12 cellular contexts compared by ENCODE assay signal in the genomic region with DNA sequence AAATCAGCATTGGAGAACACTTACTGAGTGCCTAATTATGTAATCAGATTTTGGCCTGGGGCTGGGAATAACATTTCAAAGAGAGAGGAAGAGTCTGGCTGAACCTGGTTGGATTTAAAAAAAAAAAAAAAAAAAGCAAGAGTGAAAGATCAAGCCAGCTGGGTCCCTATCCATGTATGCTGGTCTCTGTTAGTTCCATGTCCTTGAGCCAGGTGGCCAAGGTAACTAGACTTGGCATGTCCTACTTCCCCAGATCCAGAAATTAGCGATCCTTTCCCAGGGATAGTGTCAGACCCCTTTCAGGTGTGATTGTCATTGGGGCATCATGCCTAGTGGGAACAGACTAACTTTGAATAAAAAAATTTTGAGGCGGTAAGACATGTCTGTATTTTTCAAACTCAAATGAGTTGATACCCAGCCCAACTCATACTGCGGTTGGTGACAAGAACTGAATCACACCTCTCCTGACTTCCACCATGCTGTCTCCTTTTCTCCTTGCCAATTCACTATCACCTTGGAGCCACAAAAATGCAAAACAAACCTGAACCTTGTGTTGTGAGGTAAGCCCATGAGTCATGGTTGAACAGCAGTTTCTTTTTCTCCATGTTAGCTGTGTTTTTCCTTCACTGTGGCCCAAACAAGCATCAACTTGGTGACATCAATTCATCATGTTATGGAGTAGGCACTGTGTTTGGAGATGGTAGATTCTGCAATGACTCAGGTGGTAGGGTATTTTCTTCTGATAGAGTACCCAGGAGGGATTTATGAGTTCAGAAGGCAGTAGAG. TPM values are rescaled to one million over a fixed set of nuclear protein-coding genes. Genes with fewer than 3 reads are reported as not detected.
DNase-seq lines count a peak whose midpoint lies in the region; TF ChIP-seq lines count a peak whose summit lies in the region.
"Had no signal": no experiment of that assay in that cellular context is flagged by ENCODE, and none has a peak within 500 bp of the region (broad histone marks: within the 10 kb centered on the region; RNA-seq: fewer than 3 reads in every experiment).

No MANE protein-coding gene starts in this region.

- H2BK120ac ChIP-seq in mesendoderm (ENCODE audit: low read depth, low read length), result no peak overlapping the region

- no peaks in the 10 kb centered on the region for H3K79me2 ChIP-seq in mesendoderm (ENCODE audit: control insufficient read depth, insufficient read depth, low read length)

- no peak overlapping the region for H3K4me3 ChIP-seq in mesendoderm (ENCODE audit: low read length)
- H3K4me3 ChIP-seq: colonic mucosa, skin epidermis had no signal

- BruUV-seq in MCF 10A (replicated peaks; lab: Mats Ljungman, UMichigan), result no TSS peak

- no peaks in the 10 kb centered on the region for H3K36me3 Mint-ChIP-seq in MCF 10A (ENCODE audit: insufficient read depth, unreplicated experiment)

- H4K8ac ChIP-seq in mesendoderm (ENCODE audit: low read depth, low read length), result no peak overlapping the region

- H3K18ac ChIP-seq in mesendoderm (ENCODE audit: low read length), result peak overlapping the region; percentile 43

- peaks cover 27% of the 10 kb centered on the region for H3K4me1 Mint-ChIP-seq in MCF 10A (ENCODE audit: insufficient read depth, unreplicated experiment)

- no CpG with 5 or more reads among the region's 3 CpGs for WGBS in mesendoderm (ENCODE audit: extremely low coverage, insufficient coverage, low lambda C conversion rate)

- POLR2A ChIA-PET in MCF 10A (lab: Yijun Ruan, JAX), result interaction anchor here (0.6 to 7.4 kb wide), 15 partner anchors 10 to 223 kb away, joined by 3 to 116 read pairs (median 4); a partner anchor contains a TSS

- in situ Hi-C loops in Caki2 (cut with HindIII; ENCODE audit: low pct_unique_long_range_greater_than_20kb, low sequenced_read_pairs), result no loop called here

- no peak overlapping the region for H2AK5ac ChIP-seq in mesendoderm (ENCODE audit: low read length)

- no peak overlapping the region for H3K4me2 ChIP-seq in mesendoderm (ENCODE audit: low read length)

- no peak overlapping the region for H4K5ac ChIP-seq in mesendoderm (ENCODE audit: low read length)

- no peak overlapping the region for H2BK15ac ChIP-seq in mesendoderm (replicated peaks; ENCODE audit: low read depth)

- H3K27ac Mint-ChIP-seq in MCF 10A (ENCODE audit: low read depth, unreplicated experiment), result peak overlapping the region; percentile 67

- peak; percentile 92 for DNase-seq in Caki2 (ENCODE audit: low read depth)
- DNase-seq in HT-29 (ENCODE audit: low spot score), result peak; percentile 16
- peak; percentile 97 for DNase-seq in MCF 10A (ENCODE audit: unreplicated experiment)
- peak; percentile 47 for DNase-seq in mesendoderm
- DNase-seq in NCI-H187 treated with DMSO at 0.1 percent for 48 hours (lab: John Stamatoyannopoulos, UW), result no peak
- no peak for DNase-seq in NCI-H510A treated with DMSO at 0.1 percent for 48 hours (lab: John Stamatoyannopoulos, UW)
- no peak for DNase-seq in NCI-H446 treated with DMSO at 0.1 percent for 48 hours (lab: John Stamatoyannopoulos, UW)
- DNase-seq: colonic mucosa, glutamatergic neuron, Karpas-422, NCI-H526 treated with DMSO at 0.1 percent for 48 hours had no signal

- H3K56ac ChIP-seq in mesendoderm (ENCODE audit: low read length), result no peak overlapping the region

- H3K4me3 Mint-ChIP-seq in MCF 10A (ENCODE audit: unreplicated experiment), result no peak overlapping the region

- no peaks in the 10 kb centered on the region for H3K79me1 ChIP-seq in mesendoderm (ENCODE audit: low read length)

- intact Hi-C loops in MCF 10A (cut with micrococcal nuclease), result loop anchor here (1.0 to 2.0 kb wide), 2 partner anchors 24 to 81 kb away; a partner anchor contains a TSS

- no peak overlapping the region for H3K27ac ChIP-seq in mesendoderm (ENCODE audit: low read depth, low read length)
- H3K27ac ChIP-seq: colonic mucosa had no signal

- no peak for TF ChIP-seq CTCF in MCF 10A (IDR thresholded peaks at IDR 0.05; ENCODE audit: unreplicated experiment)

- H3K36me3 ChIP-seq in mesendoderm (ENCODE audit: control insufficient read depth, insufficient read depth, low read length), result no peaks in the 10 kb centered on the region
- H3K36me3 ChIP-seq: colonic mucosa had no signal

- no peaks in the 10 kb centered on the region for H3K27me3 Mint-ChIP-seq in MCF 10A (ENCODE audit: insufficient read depth, unreplicated experiment)

- H2BK5ac ChIP-seq in mesendoderm (ENCODE audit: low read length), result no peak overlapping the region

- H3K23ac ChIP-seq in mesendoderm (ENCODE audit: low read length), result no peak overlapping the region

- no peak overlapping the region for H3K4ac ChIP-seq in mesendoderm (ENCODE audit: low read depth, low read length)

- H3K9me3 Mint-ChIP-seq in MCF 10A (ENCODE audit: unreplicated experiment), result no peaks in the 10 kb centered on the region

- H3K9ac ChIP-seq in mesendoderm (ENCODE audit: low read length), result no peak overlapping the region

- no peaks in the 10 kb centered on the region for H3K27me3 ChIP-seq in mesendoderm (ENCODE audit: insufficient read depth, low read length, poor library complexity)
- H3K27me3 ChIP-seq: colonic mucosa had no signal

- peaks cover 9% of the 10 kb centered on the region for H3K4me1 ChIP-seq in mesendoderm (ENCODE audit: control insufficient read depth, low read depth, low read length)
- H3K4me1 ChIP-seq: colonic mucosa had no signal

- CTCF ChIA-PET in MCF 10A (lab: Yijun Ruan, JAX), result interaction anchor here (0.6 to 3.7 kb wide), 20 partner anchors 11 to 517 kb away, joined by 3 to 28 read pairs (median 4); no protein-coding TSS in a partner anchor

RNA-seq across cellular contexts. Expression of a gene that starts 24.5 kb away (rescaled TPM):
- 69.9 and 85.8 TPM in 2 replicates for total RNA-seq in Caki2 (2014; rRNA removed; shearing (Covaris generic); ENCODE audit: low replicate concordance)
- 36.1 and 42.1 TPM in 2 replicates for total RNA-seq in HT-29 (2014; rRNA removed; shearing (Covaris generic))
- 37.5 and 38.6 TPM in 2 replicates for total RNA-seq in MCF 10A (2022)
- 23.7 TPM for polyA plus RNA-seq in mesendoderm (2013, experiment 1 of 2)
- polyA plus RNA-seq in mesendoderm (2013, experiment 2 of 2), result 23.2 TPM

Comparison
In these comparisons a context has a peak if more than half of its experiments do, and no peak if none do; other contexts are left out.
1. DNase-seq: peak in Caki2 (single experiment), HT-29 (single experiment), MCF 10A (single experiment) and mesendoderm (single experiment); none in NCI-H187 treated with DMSO at 0.1 percent for 48 hours (single experiment), NCI-H510A treated with DMSO at 0.1 percent for 48 hours (single experiment) and NCI-H446 treated with DMSO at 0.1 percent for 48 hours (single experiment).